ENCODE assay signal across 20 cellular contexts in genomic region chr20:11838076-11838636, GRCh38.
A peak's percentile ranks its signal among the peaks of the same experiment; 100 is the strongest.
DNase-seq lines count a peak whose midpoint lies in the region; TF ChIP-seq lines count a peak whose summit lies in the region.
"Had no signal": no experiment of that assay in that cellular context is flagged by ENCODE, and none has a peak within 500 bp of the region (broad histone marks: within the 10 kb centered on the region; RNA-seq: fewer than 3 reads in every experiment).

No MANE protein-coding gene starts in this region.

- H3K4me1 ChIP-seq in A673 (ENCODE audit: insufficient read depth, low read length, poor library complexity, severe bottlenecking) = no peaks in the 10 kb centered on the region
- H3K4me1 ChIP-seq in stomach = no peaks in the 10 kb centered on the region

- POLR2A ChIA-PET in A673 (lab: Charles Lee; ENCODE audit: low non-redundant PET) (no interaction called here), HEK293T (lab: Yijun Ruan, JAX) (no interaction called here)

- no peak overlapping the region for H3K27ac Mint-ChIP-seq in activated T-helper 2 cell treated with anti-CD3 and anti-CD28 coated beads, Interferon-gamma antibody, Interleukin-2, Interleukin-4, amounts not matched to agents 10 μg/mL and 5 μg/mL and 100 μg/mL, durations not matched to agents 14 hours and 24 hours and 36 hours
- no peak overlapping the region for H3K27ac Mint-ChIP-seq in endothelial cell (ENCODE audit: unreplicated experiment)
- H3K27ac Mint-ChIP-seq: CD4-positive, alpha-beta T cell; HFFc6 had no signal

- no peak for TF ChIP-seq POLR2A in stomach (IDR thresholded peaks at IDR 0.05)

- TF ChIP-seq CTCF in A673 (conservative IDR thresholded peaks at IDR 0.05; ENCODE audit: low read depth, low read length) (0 out of 2 replicates have a peak, but pooled peaks have one; percentile 21), epithelial cell of esophagus (IDR thresholded peaks at IDR 0.05; ENCODE audit: insufficient read depth, low read depth, low read length, missing control alignments) (peak; percentile 20), endothelial cell (IDR thresholded peaks at IDR 0.05; ENCODE audit: unreplicated experiment) (no peak), stomach (IDR thresholded peaks at IDR 0.05) (no peak)

- H3K27ac ChIP-seq in A673 (ENCODE audit: low read depth, low read length, poor library complexity, severe bottlenecking) = no peak overlapping the region
- no peak overlapping the region for H3K27ac ChIP-seq in stomach
- H3K27ac ChIP-seq: GM23248, RWPE1 had no signal

- no peak for DNase-seq in A673 (ENCODE audit: low spot score)
- no peak for DNase-seq in HEK293T (ENCODE audit: extremely low spot score)
- DNase-seq in SHP77 treated with DMSO at 0.1 percent for 48 hours (lab: John Stamatoyannopoulos, UW) = peak; percentile 26
- DNase-seq in epithelial cell of esophagus (ENCODE audit: low read depth) = peak; percentile 25
- no peak for DNase-seq in activated T-helper 2 cell treated with anti-CD3 and anti-CD28 coated beads, Interferon-gamma antibody, Interleukin-2, Interleukin-4, amounts not matched to agents 10 μg/mL and 5 μg/mL and 100 μg/mL, durations not matched to agents 14 hours and 24 hours and 36 hours (ENCODE audit: low spot score)
- DNase-seq in activated CD4-positive, CD25-positive, alpha-beta regulatory T cell treated with anti-CD3 and anti-CD28 coated beads, Interleukin-2, amount 50 U/mL, for 72 hours = no peak
- no peak for DNase-seq in endothelial cell (ENCODE audit: low spot score)
- no peak for DNase-seq in stomach
- DNase-seq: ACHN; CD4-positive, alpha-beta T cell; DMS79 treated with DMSO at 0.1 percent for 48 hours; GM23248; HFFc6; Kasumi-1; NCI-H1417; NCI-H2029; NCI-H2171 treated with DMSO at 0.1 percent for 48 hours; NCI-H748 treated with DMSO at 0.1 percent for 48 hours; OCI-M1 had no signal

- H3K27me3 ChIP-seq in A673 (replicated peaks; ENCODE audit: insufficient read depth, low read depth, low read length, poor library complexity) (no peaks in the 10 kb centered on the region), stomach (no peaks in the 10 kb centered on the region)

- TF ChIP-seq EP300 in stomach (IDR thresholded peaks at IDR 0.05) = no peak

- H3K9me3 ChIP-seq in A673 (ENCODE audit: low read depth, low read length, poor library complexity, severe bottlenecking) = no peaks in the 10 kb centered on the region
- peaks cover 0 to 5% (median 0%) of the 10 kb centered on the region in 4 donors for H3K9me3 ChIP-seq in stomach

- no peaks in the 10 kb centered on the region for H3K4me1 Mint-ChIP-seq in activated T-helper 2 cell treated with anti-CD3 and anti-CD28 coated beads, Interferon-gamma antibody, Interleukin-2, Interleukin-4, amounts not matched to agents 10 μg/mL and 5 μg/mL and 100 μg/mL, durations not matched to agents 14 hours and 24 hours and 36 hours (ENCODE audit: low read depth)
- no peaks in the 10 kb centered on the region for H3K4me1 Mint-ChIP-seq in endothelial cell (ENCODE audit: unreplicated experiment)

- no peak overlapping the region for H3K4me3 Mint-ChIP-seq in activated T-helper 2 cell treated with anti-CD3 and anti-CD28 coated beads, Interferon-gamma antibody, Interleukin-2, Interleukin-4, amounts not matched to agents 10 μg/mL and 5 μg/mL and 100 μg/mL, durations not matched to agents 14 hours and 24 hours and 36 hours (ENCODE audit: low read depth)
- H3K4me3 Mint-ChIP-seq in endothelial cell (ENCODE audit: unreplicated experiment) = no peak overlapping the region
- H3K4me3 Mint-ChIP-seq: CD4-positive, alpha-beta T cell; HFFc6 had no signal

- no peaks in the 10 kb centered on the region for H3K36me3 Mint-ChIP-seq in activated T-helper 2 cell treated with anti-CD3 and anti-CD28 coated beads, Interferon-gamma antibody, Interleukin-2, Interleukin-4, amounts not matched to agents 10 μg/mL and 5 μg/mL and 100 μg/mL, durations not matched to agents 14 hours and 24 hours and 36 hours (ENCODE audit: low read depth)
- H3K36me3 Mint-ChIP-seq in endothelial cell (ENCODE audit: low read depth, unreplicated experiment) = no peaks in the 10 kb centered on the region

- no peaks in the 10 kb centered on the region for H3K27me3 Mint-ChIP-seq in activated T-helper 2 cell treated with anti-CD3 and anti-CD28 coated beads, Interferon-gamma antibody, Interleukin-2, Interleukin-4, amounts not matched to agents 10 μg/mL and 5 μg/mL and 100 μg/mL, durations not matched to agents 14 hours and 24 hours and 36 hours (ENCODE audit: low read depth)
- peaks cover 2% of the 10 kb centered on the region for H3K27me3 Mint-ChIP-seq in endothelial cell (ENCODE audit: unreplicated experiment)

- intact Hi-C loops in A673 (cut with micrococcal nuclease; ENCODE audit: unreplicated experiment) = no loop called here
- intact Hi-C loops in activated T-helper 2 cell treated with anti-CD3 and anti-CD28 coated beads, Interferon-gamma antibody, Interleukin-2, Interleukin-4, amounts not matched to agents 10 μg/mL and 5 μg/mL and 100 μg/mL, durations not matched to agents 14 hours and 24 hours and 36 hours (cut with micrococcal nuclease) = no loop called here
- intact Hi-C loops in stomach (cut with DNase I; ENCODE audit: low total_unique reads) = no loop called here

- H3K36me3 ChIP-seq in A673 (ENCODE audit: insufficient read depth, low read length, poor library complexity, severe bottlenecking) (no peaks in the 10 kb centered on the region), stomach (no peaks in the 10 kb centered on the region)

- no peak overlapping the region for H3K4me3 ChIP-seq in A673 (ENCODE audit: low read depth, low read length, poor library complexity, severe bottlenecking)
- no peak overlapping the region for H3K4me3 ChIP-seq in epithelial cell of esophagus (ENCODE audit: low read length)
- no peak overlapping the region for H3K4me3 ChIP-seq in stomach
- H3K4me3 ChIP-seq: GM23248 had no signal

- H3K9me3 Mint-ChIP-seq in activated T-helper 2 cell treated with anti-CD3 and anti-CD28 coated beads, Interferon-gamma antibody, Interleukin-2, Interleukin-4, amounts not matched to agents 10 μg/mL and 5 μg/mL and 100 μg/mL, durations not matched to agents 14 hours and 24 hours and 36 hours = no peaks in the 10 kb centered on the region
- H3K9me3 Mint-ChIP-seq in endothelial cell (ENCODE audit: unreplicated experiment) = no peaks in the 10 kb centered on the region
- H3K9me3 Mint-ChIP-seq: CD4-positive, alpha-beta T cell; HFFc6 had no signal

- BruUV-seq in A673 (replicated peaks; lab: Mats Ljungman, UMichigan) = no TSS peak

- CTCF ChIA-PET in A673 (lab: Charles Lee) (interaction anchor here (0.6 kb wide), 1 partner anchor 8 kb away, joined by 3 read pairs; no protein-coding TSS in a partner anchor), HEK293T (lab: Yijun Ruan, JAX) (interaction anchor here (0.6 to 1.0 kb wide), 2 partner anchors 11 to 1172 kb away, joined by 3 to 4 read pairs; no protein-coding TSS in a partner anchor)

- WGBS in stomach, 5 donors = 71 to 90% (median 74%) methylated on average over 4 of the region's 4 CpGs

TF ChIP-seq in HEK293T, 16 proteins besides CTCF, POLR2A, EP300 and RAD21:
- TF ChIP-seq SUZ12 (IDR thresholded peaks at IDR 0.05) (no peak), NFRKB (IDR thresholded peaks at IDR 0.05) (no peak), PKNOX1 (IDR thresholded peaks at IDR 0.05) (peak; percentile 22; the same call in 1 of the 2 replicates)
TF ChIP-seq in HEK293T: peak in this region for 1.

Comparison
In these comparisons a context has a peak if more than half of its experiments do, and no peak if none do; other contexts are left out.
1. DNase-seq: peak in SHP77 treated with DMSO at 0.1 percent for 48 hours (single experiment) and epithelial cell of esophagus (single experiment); none in A673 (single experiment), HEK293T (single experiment), activated T-helper 2 cell treated with anti-CD3 and anti-CD28 coated beads, Interferon-gamma antibody, Interleukin-2, Interleukin-4, amounts not matched to agents 10 μg/mL and 5 μg/mL and 100 μg/mL, durations not matched to agents 14 hours and 24 hours and 36 hours (single experiment), activated CD4-positive, CD25-positive, alpha-beta regulatory T cell treated with anti-CD3 and anti-CD28 coated beads, Interleukin-2, amount 50 U/mL, for 72 hours (single experiment), endothelial cell (single experiment) and stomach (single experiment).
2. CTCF ChIP-seq: peak in A673 (single experiment) and epithelial cell of esophagus (single experiment); none in endothelial cell (single experiment) and stomach (0 of 7).